Comparison of ENCODE assay signal across 17 cellular contexts in genomic region chr5:133839721-133840120, GRCh38.
DNase-seq lines count a peak whose midpoint lies in the region; ATAC-seq and TF ChIP-seq lines count a peak whose summit lies in the region.
"Had no signal": no experiment of that assay in that cellular context is flagged by ENCODE, and none has a peak within 500 bp of the region (broad histone marks: within the 10 kb centered on the region; RNA-seq: fewer than 3 reads in every experiment).

No MANE protein-coding gene starts in this region.

- DNase-seq in NCI-H345 (lab: John Stamatoyannopoulos, UW) = peak; percentile 18
- no peak for DNase-seq in NCI-H345 treated with DMSO at 0.1 percent for 48 hours (lab: John Stamatoyannopoulos, UW; ENCODE audit: unreplicated experiment)
- peak; percentile 81 for DNase-seq in LNCaP clone FGC (ENCODE audit: low read depth)
- peak; percentile 3 for DNase-seq in NCI-H446 treated with DMSO at 0.1 percent for 48 hours (lab: John Stamatoyannopoulos, UW)
- DNase-seq in left lobe of liver (ENCODE audit: low spot score) = no peak
- DNase-seq in mesothelial cell of epicardium (ENCODE audit: low spot score in 2 of 2, unreplicated experiment in 2 of 2) = no peak
- DNase-seq in activated naive CD4-positive, alpha-beta T cell treated with Interleukin-2 at 50 U/mL for 16 hours = no peak
- no peak for DNase-seq in NOMO-1 treated with dmso at 0.1 percent for 144 hours (lab: John Stamatoyannopoulos, UW; ENCODE audit: unreplicated experiment)
- DNase-seq: GF-D8; HFFc6; KG1; NCI-H2029; NK-92 treated with Interleukin-12 subunit alpha and Interleukin-12 subunit beta, amount 100 ng/mL, for 24 hours; OCI-M1; SW 1271 had no signal

- no peak overlapping the region for H3K4me3 ChIP-seq in LNCaP clone FGC (ENCODE audit: low read depth, low read length)

- peak; percentile 56 for ATAC-seq in left lobe of liver
- ATAC-seq: HepG2 had no signal

- H3K9me3 Mint-ChIP-seq in mesothelial cell of epicardium = peaks cover 17% of the 10 kb centered on the region
- H3K9me3 Mint-ChIP-seq: HFFc6 had no signal

- H3K4me3 Mint-ChIP-seq in mesothelial cell of epicardium = no peak overlapping the region
- H3K4me3 Mint-ChIP-seq: HFFc6; T-helper 2 cell treated with Interferon-gamma antibody and Interleukin-4, amounts not matched to agents 5 μg/mL and 100 μg/mL, for 36 hours had no signal

- peaks cover 11% of the 10 kb centered on the region for H3K4me1 Mint-ChIP-seq in mesothelial cell of epicardium

- H3K27ac Mint-ChIP-seq in mesothelial cell of epicardium = no peak overlapping the region
- H3K27ac Mint-ChIP-seq: HFFc6; T-helper 2 cell treated with Interferon-gamma antibody and Interleukin-4, amounts not matched to agents 5 μg/mL and 100 μg/mL, for 36 hours had no signal

- H3K36me3 Mint-ChIP-seq in mesothelial cell of epicardium = no peaks in the 10 kb centered on the region

- no peak for TF ChIP-seq CTCF in LNCaP clone FGC (IDR thresholded peaks at IDR 0.05; ENCODE audit: control insufficient read depth, extremely low read depth, insufficient read depth)
- no peak for TF ChIP-seq CTCF in mesothelial cell of epicardium (IDR thresholded peaks at IDR 0.05; ENCODE audit: unreplicated experiment)

- peaks cover 17% of the 10 kb centered on the region for H3K27me3 Mint-ChIP-seq in mesothelial cell of epicardium (ENCODE audit: low read depth)

Comparison
In these comparisons a context has a peak if more than half of its experiments do, and no peak if none do; other contexts are left out.
1. DNase-seq: peak in NCI-H345 (single experiment), LNCaP clone FGC (single experiment) and NCI-H446 treated with DMSO at 0.1 percent for 48 hours (single experiment); none in NCI-H345 treated with DMSO at 0.1 percent for 48 hours (single experiment), left lobe of liver (single experiment), mesothelial cell of epicardium (0 of 2), activated naive CD4-positive, alpha-beta T cell treated with Interleukin-2 at 50 U/mL for 16 hours (single experiment) and NOMO-1 treated with dmso at 0.1 percent for 144 hours (single experiment).